Comparison of ENCODE assay signal across 11 cellular contexts in genomic region chr12:108516511-108517275, GRCh38. TPM values are rescaled to one million over a fixed set of nuclear protein-coding genes. Genes with fewer than 3 reads are reported as not detected.
DNase-seq lines count a peak whose midpoint lies in the region; ATAC-seq and TF ChIP-seq lines count a peak whose summit lies in the region.
"Had no signal": no experiment of that assay in that cellular context is flagged by ENCODE, and none has a peak within 500 bp of the region (broad histone marks: within the 10 kb centered on the region; RNA-seq: fewer than 3 reads in every experiment).

No MANE protein-coding gene starts in this region.

- CTCF ChIA-PET in activated naive CD4-positive, alpha-beta T cell treated with anti-CD3 and anti-CD28 coated beads, Interleukin-2, amount 10 ng/mL, durations not matched to agents 7 days and 5 days (lab: Charles Lee) = interaction anchor here (1.9 kb wide), 1 partner anchor 101 kb away, joined by 5 read pairs; no protein-coding TSS in a partner anchor
- CTCF ChIA-PET in PC-9 (lab: Charles Lee) = no interaction called here

- no peak for DNase-seq in activated naive CD4-positive, alpha-beta T cell treated with anti-CD3 and anti-CD28 coated beads, Interleukin-2, amount 10 ng/mL, durations not matched to agents 7 days and 5 days
- DNase-seq in activated naive CD4-positive, alpha-beta T cell treated with Interleukin-2 at 50 U/mL for 16 hours = no peak
- DNase-seq in PC-9 (no peak), SHP77 (lab: John Stamatoyannopoulos, UW) (no peak), SK-N-DZ (ENCODE audit: low spot score) (no peak)
- DNase-seq in effector memory CD8-positive, alpha-beta T cell = no peak
- no peak for DNase-seq in stimulated activated naive B cell treated with anti-CD40 and anti-IgM and Interleukin-4, amounts not matched to agents 10 μg/mL and 1 μg/mL and 100 μg/mL, for 72 hours
- DNase-seq: heart left ventricle, transverse colon had no signal

- no peak overlapping the region for H3K4me3 ChIP-seq in PC-9

- H3K27me3 Mint-ChIP-seq in activated naive CD4-positive, alpha-beta T cell treated with anti-CD3 and anti-CD28 coated beads, Interleukin-2, amount 10 ng/mL, durations not matched to agents 7 days and 5 days = peaks cover 5% of the 10 kb centered on the region
- no peaks in the 10 kb centered on the region for H3K27me3 Mint-ChIP-seq in effector memory CD8-positive, alpha-beta T cell
- no peaks in the 10 kb centered on the region for H3K27me3 Mint-ChIP-seq in stimulated activated naive B cell treated with anti-CD40 and anti-IgM and Interleukin-4, amounts not matched to agents 10 μg/mL and 1 μg/mL and 100 μg/mL, for 72 hours

- no peaks in the 10 kb centered on the region for H3K9me3 Mint-ChIP-seq in activated naive CD4-positive, alpha-beta T cell treated with anti-CD3 and anti-CD28 coated beads, Interleukin-2, amount 10 ng/mL, durations not matched to agents 7 days and 5 days
- no peaks in the 10 kb centered on the region for H3K9me3 Mint-ChIP-seq in effector memory CD8-positive, alpha-beta T cell
- no peaks in the 10 kb centered on the region for H3K9me3 Mint-ChIP-seq in stimulated activated naive B cell treated with anti-CD40 and anti-IgM and Interleukin-4, amounts not matched to agents 10 μg/mL and 1 μg/mL and 100 μg/mL, for 72 hours

- intact Hi-C loops in PC-9 (cut with micrococcal nuclease; ENCODE audit: unreplicated experiment) = loop anchor here (10.0 kb wide), 1 partner anchor 98 kb away; no protein-coding TSS in a partner anchor

- H3K27me3 ChIP-seq in PC-9 (ENCODE audit: insufficient read depth, low read depth) = no peaks in the 10 kb centered on the region
- H3K27me3 ChIP-seq: heart left ventricle, spleen, transverse colon had no signal

- POLR2A ChIA-PET in PC-9 (lab: Charles Lee; ENCODE audit: unreplicated experiment) = no interaction called here

- H3K9me3 ChIP-seq in PC-9 (ENCODE audit: insufficient read depth, low read depth) = no peaks in the 10 kb centered on the region
- H3K9me3 ChIP-seq: heart left ventricle, spleen, transverse colon had no signal

- H3K4me2 ChIP-seq in PC-9 = peak overlapping the region; percentile 76

- H3K36me3 ChIP-seq in PC-9 (ENCODE audit: low read depth) = peaks cover 4% of the 10 kb centered on the region

- H3F3A ChIP-seq in PC-9 (ENCODE audit: insufficient read depth, low read depth) = peaks cover 18% of the 10 kb centered on the region; the same call in 1 of the 2 replicates

- H3K9me2 ChIP-seq in PC-9 (ENCODE audit: insufficient read depth) = no peaks in the 10 kb centered on the region

- H3K4me3 Mint-ChIP-seq in activated naive CD4-positive, alpha-beta T cell treated with anti-CD3 and anti-CD28 coated beads, Interleukin-2, amount 10 ng/mL, durations not matched to agents 7 days and 5 days = peak overlapping the region; percentile 86
- peak overlapping the region in 1 of 2 donors; percentile 79 for H3K4me3 Mint-ChIP-seq in effector memory CD8-positive, alpha-beta T cell
- H3K4me3 Mint-ChIP-seq in stimulated activated naive B cell treated with anti-CD40 and anti-IgM and Interleukin-4, amounts not matched to agents 10 μg/mL and 1 μg/mL and 100 μg/mL, for 72 hours = peak overlapping the region in 1 of 2 donors; percentile 89

- peak overlapping the region; percentile 91 for H3K27ac Mint-ChIP-seq in activated naive CD4-positive, alpha-beta T cell treated with anti-CD3 and anti-CD28 coated beads, Interleukin-2, amount 10 ng/mL, durations not matched to agents 7 days and 5 days
- H3K27ac Mint-ChIP-seq in effector memory CD8-positive, alpha-beta T cell = peak overlapping the region; percentile 53 to 72
- peak overlapping the region; percentile 88 for H3K27ac Mint-ChIP-seq in stimulated activated naive B cell treated with anti-CD40 and anti-IgM and Interleukin-4, amounts not matched to agents 10 μg/mL and 1 μg/mL and 100 μg/mL, for 72 hours

- no peaks in the 10 kb centered on the region; the same call in 1 of the 2 replicates for H3K79me2 ChIP-seq in PC-9 (ENCODE audit: low read depth)

- H4K20me1 ChIP-seq in PC-9 (ENCODE audit: insufficient read depth) = peaks cover 7% of the 10 kb centered on the region; the same call in 1 of the 2 replicates

- no peak overlapping the region for H3K27ac ChIP-seq in PC-9

- no TSS peak for BruUV-seq in PC-9 (replicated peaks; lab: Mats Ljungman, UMichigan)

- peaks cover 31% of the 10 kb centered on the region for H3K4me1 Mint-ChIP-seq in activated naive CD4-positive, alpha-beta T cell treated with anti-CD3 and anti-CD28 coated beads, Interleukin-2, amount 10 ng/mL, durations not matched to agents 7 days and 5 days
- H3K4me1 Mint-ChIP-seq in effector memory CD8-positive, alpha-beta T cell (ENCODE audit: low read depth in 2 of 2) = peaks cover 22 to 26% of the 10 kb centered on the region in 2 donors
- H3K4me1 Mint-ChIP-seq in stimulated activated naive B cell treated with anti-CD40 and anti-IgM and Interleukin-4, amounts not matched to agents 10 μg/mL and 1 μg/mL and 100 μg/mL, for 72 hours = peaks cover 16 to 43% of the 10 kb centered on the region in 2 donors

- TF ChIP-seq CTCF in PC-9 (conservative IDR thresholded peaks at IDR 0.05) = no peak

- H2AFZ ChIP-seq in PC-9 = no peak overlapping the region

- H3K4me1 ChIP-seq in PC-9 (replicated peaks; ENCODE audit: insufficient read depth) = peaks cover 11% of the 10 kb centered on the region; the same call in 1 of the 2 replicates

- no peak for ATAC-seq in effector memory CD8-positive, alpha-beta T cell (replicated peaks)
- no peak for ATAC-seq in stimulated activated naive B cell treated with anti-CD40 and anti-IgM and Interleukin-4, amounts not matched to agents 10 μg/mL and 1 μg/mL and 100 μg/mL, for 72 hours (replicated peaks)
- ATAC-seq in HG02870 (IDR thresholded peaks at IDR 0.05; ENCODE audit: unreplicated experiment) = no peak
- ATAC-seq: heart left ventricle had no signal

- peaks cover 32% of the 10 kb centered on the region for H3K36me3 Mint-ChIP-seq in activated naive CD4-positive, alpha-beta T cell treated with anti-CD3 and anti-CD28 coated beads, Interleukin-2, amount 10 ng/mL, durations not matched to agents 7 days and 5 days
- H3K36me3 Mint-ChIP-seq in effector memory CD8-positive, alpha-beta T cell (ENCODE audit: insufficient read depth) = peaks cover 32% of the 10 kb centered on the region
- peaks cover 22 to 31% of the 10 kb centered on the region in 2 donors for H3K36me3 Mint-ChIP-seq in stimulated activated naive B cell treated with anti-CD40 and anti-IgM and Interleukin-4, amounts not matched to agents 10 μg/mL and 1 μg/mL and 100 μg/mL, for 72 hours

RNA-seq across cellular contexts. Expression of gene FICD, which starts 1.6 kb away (rescaled TPM):
- 1.9 and 3.2 TPM in 2 replicates for total RNA-seq in PC-9 (2021)
- 2.5 and 2.6 TPM in 2 replicates for polyA plus RNA-seq in SK-N-DZ (2014; cell fraction: cytosol; rRNA removed)
- 4.2 and 5.0 TPM in 2 replicates for polyA plus RNA-seq in SK-N-DZ (2014; cell fraction: nucleus; rRNA removed)

RNA-seq across cellular contexts. Expression of gene SART3, which starts 44.3 kb away (rescaled TPM):
- total RNA-seq in PC-9 (2021) = 49.3 and 54.3 TPM in 2 replicates
- polyA plus RNA-seq in SK-N-DZ (2014; cell fraction: cytosol; rRNA removed) = 88.6 and 93.4 TPM in 2 replicates
- 90.4 and 90.9 TPM in 2 replicates for polyA plus RNA-seq in SK-N-DZ (2014; cell fraction: nucleus; rRNA removed)

RNA-seq across cellular contexts. Expression of gene ISCU, which starts 45.7 kb away (rescaled TPM):
- 84.8 and 86.7 TPM in 2 replicates for total RNA-seq in PC-9 (2021)
- polyA plus RNA-seq in SK-N-DZ (2014; cell fraction: cytosol; rRNA removed) = 91.8 and 103 TPM in 2 replicates
- 135 and 155 TPM in 2 replicates for polyA plus RNA-seq in SK-N-DZ (2014; cell fraction: nucleus; rRNA removed)
